In the genomic region with DNA sequence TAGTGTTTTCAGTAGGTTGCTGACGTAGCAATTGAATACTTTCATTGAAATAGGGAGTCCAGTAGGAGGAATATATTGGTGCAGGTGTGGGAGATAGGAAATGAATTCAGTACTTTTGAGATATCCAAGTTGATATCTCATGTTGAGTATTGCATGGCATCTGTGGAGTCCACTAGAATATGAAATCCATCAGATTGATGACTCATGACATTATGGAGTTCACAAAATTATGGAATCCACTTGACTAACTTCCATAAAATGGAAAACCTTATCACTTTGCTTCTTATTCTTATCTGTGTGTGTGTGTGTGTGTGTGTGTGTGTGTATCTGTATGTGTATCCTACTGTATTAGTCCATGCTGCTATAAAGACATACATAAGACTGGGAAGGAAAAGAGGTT, we compare ENCODE assay signal across 1 cellular context.
TF ChIP-seq lines count a peak whose summit lies in the region.

No MANE protein-coding gene starts in this region.

TF ChIP-seq in K562, 482 proteins besides CTCF, POLR2A, EP300 and RAD21 (continued from another document):
- TF ChIP-seq, protein P1, sequence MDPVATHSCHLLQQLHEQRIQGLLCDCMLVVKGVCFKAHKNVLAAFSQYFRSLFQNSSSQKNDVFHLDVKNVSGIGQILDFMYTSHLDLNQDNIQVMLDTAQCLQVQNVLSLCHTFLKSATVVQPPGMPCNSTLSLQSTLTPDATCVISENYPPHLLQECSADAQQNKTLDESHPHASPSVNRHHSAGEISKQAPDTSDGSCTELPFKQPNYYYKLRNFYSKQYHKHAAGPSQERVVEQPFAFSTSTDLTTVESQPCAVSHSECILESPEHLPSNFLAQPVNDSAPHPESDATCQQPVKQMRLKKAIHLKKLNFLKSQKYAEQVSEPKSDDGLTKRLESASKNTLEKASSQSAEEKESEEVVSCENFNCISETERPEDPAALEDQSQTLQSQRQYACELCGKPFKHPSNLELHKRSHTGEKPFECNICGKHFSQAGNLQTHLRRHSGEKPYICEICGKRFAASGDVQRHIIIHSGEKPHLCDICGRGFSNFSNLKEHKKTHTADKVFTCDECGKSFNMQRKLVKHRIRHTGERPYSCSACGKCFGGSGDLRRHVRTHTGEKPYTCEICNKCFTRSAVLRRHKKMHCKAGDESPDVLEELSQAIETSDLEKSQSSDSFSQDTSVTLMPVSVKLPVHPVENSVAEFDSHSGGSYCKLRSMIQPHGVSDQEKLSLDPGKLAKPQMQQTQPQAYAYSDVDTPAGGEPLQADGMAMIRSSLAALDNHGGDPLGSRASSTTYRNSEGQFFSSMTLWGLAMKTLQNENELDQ (CRISPR knock-in tag; IDR thresholded peaks at IDR 0.05; ENCODE audit: borderline replicate concordance), result no peak
TF ChIP-seq in K562: peak in this region for 3.
